9 cellular contexts compared by ENCODE assay signal in genomic region chr6:113857565-113858066, GRCh38. TPM values are rescaled to one million over a fixed set of nuclear protein-coding genes. Genes with fewer than 3 reads are reported as not detected.
DNase-seq lines count a peak whose midpoint lies in the region; ATAC-seq, FAIRE-seq and TF ChIP-seq lines count a peak whose summit lies in the region.
"Had no signal": no experiment of that assay in that cellular context is flagged by ENCODE, and none has a peak within 500 bp of the region (broad histone marks: within the 10 kb centered on the region; RNA-seq: fewer than 3 reads in every experiment).

No MANE protein-coding gene starts in this region.

- peaks cover 49% of the 10 kb centered on the region for H3K27me3 ChIP-seq in CD4-positive, alpha-beta memory T cell (ENCODE audit: insufficient read depth, low read length)
- H3K27me3 ChIP-seq in HUES6 (ENCODE audit: control insufficient read depth, insufficient read depth, low read length): peaks cover 38% of the 10 kb centered on the region
- H3K27me3 ChIP-seq in brain microvascular endothelial cell (replicated peaks): no peaks in the 10 kb centered on the region
- H3K27me3 ChIP-seq in thyroid gland: no peaks in the 10 kb centered on the region

- H3K27ac ChIP-seq in CD4-positive, alpha-beta memory T cell (ENCODE audit: low read depth, low read length): no peak overlapping the region
- H3K27ac ChIP-seq in HUES6 (ENCODE audit: low read depth, low read length) (peak overlapping the region; percentile 97), brain microvascular endothelial cell (peak overlapping the region; percentile 99), kidney (ENCODE audit: low read depth in 2 of 2, low read length in 2 of 2) (peak overlapping the region; percentile 93 to 95), thyroid gland (peak overlapping the region; percentile 85 to 95 (median 93))

- no peaks in the 10 kb centered on the region for H3K36me3 Mint-ChIP-seq in CD4-positive, alpha-beta memory T cell

- TF ChIP-seq CTCF in brain microvascular endothelial cell (IDR thresholded peaks at IDR 0.05; ENCODE audit: low read depth, low read length, missing control alignments): no peak
- no peak for TF ChIP-seq CTCF in kidney (IDR thresholded peaks at IDR 0.05; ENCODE audit: borderline replicate concordance, extremely low read depth, insufficient read depth)
- TF ChIP-seq CTCF in thyroid gland (IDR thresholded peaks at IDR 0.05): no peak

- peak overlapping the region in 1 of 2 donors; percentile 21 for H3K4me3 ChIP-seq in CD4-positive, alpha-beta memory T cell (ENCODE audit: low read length in 2 of 2)
- H3K4me3 ChIP-seq in HUES6 (ENCODE audit: low read depth, low read length): peak overlapping the region; percentile 93
- peak overlapping the region; percentile 100 for H3K4me3 ChIP-seq in brain microvascular endothelial cell (ENCODE audit: low read depth, low read length)
- peak overlapping the region; percentile 91 to 92 for H3K4me3 ChIP-seq in kidney (ENCODE audit: low read length in 2 of 2)
- H3K4me3 ChIP-seq in thyroid gland (replicated peaks in 1 of 3): peak overlapping the region; percentile 54 to 91 (median 82)

- no peaks in the 10 kb centered on the region for H3K36me3 ChIP-seq in CD4-positive, alpha-beta memory T cell (ENCODE audit: insufficient read depth, low read length)
- H3K36me3 ChIP-seq in HUES6 (ENCODE audit: control insufficient read depth, insufficient read depth, low read length) (peaks cover 16% of the 10 kb centered on the region), brain microvascular endothelial cell (replicated peaks) (peaks cover 26% of the 10 kb centered on the region), kidney (ENCODE audit: control insufficient read depth in 1 of 2, insufficient read depth in 2 of 2, low read length in 2 of 2) (no peaks in the 10 kb centered on the region), thyroid gland (no peaks in the 10 kb centered on the region)

- H3K4me1 ChIP-seq in CD4-positive, alpha-beta memory T cell (ENCODE audit: insufficient read depth, low read length): peaks cover 41% of the 10 kb centered on the region
- H3K4me1 ChIP-seq in HUES6 (ENCODE audit: control insufficient read depth, insufficient read depth, low read length): peaks cover 4% of the 10 kb centered on the region; the same call in 1 of the 2 replicates
- peaks cover 3 to 4% of the 10 kb centered on the region in 2 donors for H3K4me1 ChIP-seq in kidney (ENCODE audit: control insufficient read depth in 1 of 2, insufficient read depth in 1 of 2, low read depth in 1 of 2, low read length in 2 of 2)
- peaks cover 0 to 5% of the 10 kb centered on the region in 2 donors for H3K4me1 ChIP-seq in thyroid gland

- peak overlapping the region in 1 of 8 donors; percentile 85 for H3K4me3 Mint-ChIP-seq in CD4-positive, alpha-beta memory T cell
- H3K4me3 Mint-ChIP-seq: nephron had no signal

- peaks cover 41 to 42% of the 10 kb centered on the region in 2 donors for H3K27me3 Mint-ChIP-seq in CD4-positive, alpha-beta memory T cell

- FAIRE-seq in kidney (lab: Jason Lieb, UNC): no peak

- CTCF ChIA-PET in CD4-positive, alpha-beta memory T cell (lab: Charles Lee; ENCODE audit: partially characterized antibody): interaction anchor here (0.7 to 1.4 kb wide), 2 partner anchors 138 to 551 kb away, joined by 3 to 5 read pairs; no protein-coding TSS in a partner anchor

- peak in 3 of 5 donors; percentile 3 to 12 (median 12) for DNase-seq in CD4-positive, alpha-beta memory T cell
- no peak for DNase-seq in brain microvascular endothelial cell
- DNase-seq in kidney: peak; percentile 78
- DNase-seq in thyroid gland: peak; percentile 24 to 27
- no peak for DNase-seq in HuH-7 (ENCODE audit: low spot score)

- WGBS in thyroid gland, 2 donors: 0 to 1% methylated on average over 25 of the region's 25 CpGs

- H3K9ac ChIP-seq in HUES6 (ENCODE audit: low read length) (peak overlapping the region; percentile 96), kidney (ENCODE audit: low read length in 2 of 2) (peak overlapping the region; percentile 95)

- H3K9me3 Mint-ChIP-seq in CD4-positive, alpha-beta memory T cell: peaks cover 0 to 10% (median 5%) of the 10 kb centered on the region in 8 donors

- no peaks in the 10 kb centered on the region for H3K9me3 ChIP-seq in CD4-positive, alpha-beta memory T cell (ENCODE audit: control insufficient read depth in 1 of 2, low read length in 2 of 2)
- H3K9me3 ChIP-seq in HUES6 (ENCODE audit: control insufficient read depth, insufficient read depth, low read depth, low read length) (no peaks in the 10 kb centered on the region), kidney (ENCODE audit: control insufficient read depth in 1 of 2, low read length in 2 of 2) (no peaks in the 10 kb centered on the region), thyroid gland (no peaks in the 10 kb centered on the region)

- H3K4me1 Mint-ChIP-seq in CD4-positive, alpha-beta memory T cell: peaks cover 0 to 20% (median 12%) of the 10 kb centered on the region in 4 donors

- ATAC-seq in GM18868 (IDR thresholded peaks at IDR 0.05; ENCODE audit: unreplicated experiment): no peak
- no peak for ATAC-seq in HG03457 (IDR thresholded peaks at IDR 0.05; ENCODE audit: unreplicated experiment)

- intact Hi-C loops in CD4-positive, alpha-beta memory T cell (cut with micrococcal nuclease): loop anchor here (5.0 kb wide), 1 partner anchor 115 kb away; the partner anchor contains the start of gene HDAC2
- intact Hi-C loops in kidney (cut with DNase I): loop anchor here (10.0 kb wide), 1 partner anchor 1073 kb away; no protein-coding TSS in a partner anchor
- intact Hi-C loops in thyroid gland (cut with DNase I): loop anchor here (5.0 kb wide), 1 partner anchor 550 kb away; no protein-coding TSS in a partner anchor

- TF ChIP-seq POLR2A in thyroid gland (IDR thresholded peaks at IDR 0.05): peak in 1 of 2 donors; percentile 14

- in situ Hi-C loops in brain microvascular endothelial cell (cut with HindIII; ENCODE audit: low pct_ligation_motif_present, low sequenced_read_pairs): no loop called here

- no peak overlapping the region for H3K27ac Mint-ChIP-seq in CD4-positive, alpha-beta memory T cell
- H3K27ac Mint-ChIP-seq: nephron had no signal

- POLR2A ChIA-PET in CD4-positive, alpha-beta memory T cell (lab: Charles Lee; ENCODE audit: partially characterized antibody): no interaction called here

RNA-seq across cellular contexts. Expression of gene MARCKS, which starts 0.5 kb away (rescaled TPM):
- total RNA-seq in CD4-positive, alpha-beta memory T cell: 1 to 10 TPM; 2.2 to 2.7 TPM
- under 1 TPM in 1 of 2 donors, not detected in 1; 0.18 TPM for polyA plus RNA-seq in CD4-positive, alpha-beta memory T cell
- total RNA-seq in kidney: 61.9 TPM
- polyA plus RNA-seq in kidney (ENCODE audit: insufficient read depth, low read depth, low replicate concordance): 14.0 TPM
- 10 to 100 TPM; 35.8 to 51.8 (median 43.0) TPM for total RNA-seq in thyroid gland

Comparison
In these comparisons a context has a peak if more than half of its experiments do, and no peak if none do; other contexts are left out.
1. DNase-seq: peak in CD4-positive, alpha-beta memory T cell (3 of 5), kidney (single experiment) and thyroid gland (2 of 2); none in brain microvascular endothelial cell (single experiment) and HuH-7 (single experiment).
2. RNA of gene MARCKS, which starts 0.5 kb away (total RNA-seq): 61.9 TPM in kidney (single experiment) and 35.8 to 51.8 TPM in thyroid gland; 2.2 to 2.7 TPM in CD4-positive, alpha-beta memory T cell; every median in the first group is over 4 times any median in the second.